ENCODE assay signal across 2 cellular contexts in the genomic region with DNA sequence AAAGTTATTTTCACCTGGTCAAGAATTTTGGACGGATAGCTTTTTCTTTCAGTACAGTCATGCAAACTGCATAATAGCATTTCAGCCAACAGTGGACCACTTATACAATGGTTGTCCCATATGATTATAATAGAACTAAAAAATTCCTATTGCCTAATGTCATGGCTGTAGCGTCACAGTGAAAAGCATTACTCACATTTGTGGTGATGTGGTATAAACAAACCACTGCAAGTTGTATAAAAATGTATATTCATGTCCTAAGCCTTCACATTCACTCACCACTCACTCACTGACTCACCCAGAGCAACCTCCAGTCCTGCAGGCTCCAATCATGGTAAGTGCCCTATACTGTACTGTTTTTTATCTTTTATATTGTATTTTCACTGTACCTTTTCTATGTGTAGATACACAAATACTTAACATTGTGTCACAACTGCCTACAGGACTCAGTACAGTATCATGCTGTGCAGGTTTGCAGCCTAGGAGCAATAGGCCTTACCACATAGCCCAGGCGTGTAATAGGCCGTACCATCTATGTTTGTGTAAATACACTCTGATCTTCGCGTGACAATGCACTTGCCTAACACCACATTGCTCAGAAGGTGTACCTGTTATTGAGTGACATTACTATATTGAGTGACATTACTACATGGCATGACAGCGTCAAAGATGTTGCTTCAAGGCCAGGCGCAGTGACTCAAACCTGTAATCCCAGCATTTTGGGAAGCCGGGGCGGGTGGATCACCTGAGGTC.
A peak's percentile ranks its signal among the peaks of the same experiment; 100 is the strongest.
TF ChIP-seq lines count a peak whose summit lies in the region.

No MANE protein-coding gene starts in this region.

TF ChIP-seq in HEK293, 187 proteins besides CTCF, POLR2A, EP300 and RAD21 (continued from another document and continues in another):
- TF ChIP-seq, protein P1, sequence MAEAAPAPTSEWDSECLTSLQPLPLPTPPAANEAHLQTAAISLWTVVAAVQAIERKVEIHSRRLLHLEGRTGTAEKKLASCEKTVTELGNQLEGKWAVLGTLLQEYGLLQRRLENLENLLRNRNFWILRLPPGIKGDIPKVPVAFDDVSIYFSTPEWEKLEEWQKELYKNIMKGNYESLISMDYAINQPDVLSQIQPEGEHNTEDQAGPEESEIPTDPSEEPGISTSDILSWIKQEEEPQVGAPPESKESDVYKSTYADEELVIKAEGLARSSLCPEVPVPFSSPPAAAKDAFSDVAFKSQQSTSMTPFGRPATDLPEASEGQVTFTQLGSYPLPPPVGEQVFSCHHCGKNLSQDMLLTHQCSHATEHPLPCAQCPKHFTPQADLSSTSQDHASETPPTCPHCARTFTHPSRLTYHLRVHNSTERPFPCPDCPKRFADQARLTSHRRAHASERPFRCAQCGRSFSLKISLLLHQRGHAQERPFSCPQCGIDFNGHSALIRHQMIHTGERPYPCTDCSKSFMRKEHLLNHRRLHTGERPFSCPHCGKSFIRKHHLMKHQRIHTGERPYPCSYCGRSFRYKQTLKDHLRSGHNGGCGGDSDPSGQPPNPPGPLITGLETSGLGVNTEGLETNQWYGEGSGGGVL (tag by site-specific recombination; IDR thresholded peaks at IDR 0.05), result no peak
- TF ChIP-seq ZNF837 (tag by site-specific recombination; IDR thresholded peaks at IDR 0.05), result no peak
- TF ChIP-seq KLF16 (tag by site-specific recombination; IDR thresholded peaks at IDR 0.05), result no peak
- 0 out of 2 replicates have a peak, but pooled peaks have one; percentile 16 for TF ChIP-seq ZNF558 (tag by site-specific recombination; IDR thresholded peaks at IDR 0.05)
- peak; percentile 58; the same call in 1 of the 2 replicates for TF ChIP-seq ZNF664 (tag by site-specific recombination; IDR thresholded peaks at IDR 0.05)
- TF ChIP-seq ZNF2 (tag by site-specific recombination; IDR thresholded peaks at IDR 0.05), result no peak
- no peak for TF ChIP-seq ZNF175 (tag by site-specific recombination; IDR thresholded peaks at IDR 0.05)
- TF ChIP-seq PRDM1 (tag by site-specific recombination; IDR thresholded peaks at IDR 0.05), result no peak
- TF ChIP-seq HOXA7 (CRISPR knock-in tag; IDR thresholded peaks at IDR 0.05; ENCODE audit: borderline replicate concordance), result no peak
- TF ChIP-seq ZNF654 (tag by site-specific recombination; IDR thresholded peaks at IDR 0.05; ENCODE audit: low read depth), result no peak
- TF ChIP-seq OVOL3 (tag by site-specific recombination; IDR thresholded peaks at IDR 0.05), result no peak
- TF ChIP-seq ZNF585B (tag by site-specific recombination; IDR thresholded peaks at IDR 0.05), result peak; percentile 15; the same call in 1 of the 2 replicates
- TF ChIP-seq ZNF138 (tag by site-specific recombination; IDR thresholded peaks at IDR 0.05; ENCODE audit: borderline replicate concordance), result no peak
- TF ChIP-seq GLI4 (tag by site-specific recombination; IDR thresholded peaks at IDR 0.05), result no peak
- TF ChIP-seq HOXD13 (CRISPR knock-in tag; IDR thresholded peaks at IDR 0.05; ENCODE audit: borderline replicate concordance), result no peak
- TF ChIP-seq, protein P2, sequence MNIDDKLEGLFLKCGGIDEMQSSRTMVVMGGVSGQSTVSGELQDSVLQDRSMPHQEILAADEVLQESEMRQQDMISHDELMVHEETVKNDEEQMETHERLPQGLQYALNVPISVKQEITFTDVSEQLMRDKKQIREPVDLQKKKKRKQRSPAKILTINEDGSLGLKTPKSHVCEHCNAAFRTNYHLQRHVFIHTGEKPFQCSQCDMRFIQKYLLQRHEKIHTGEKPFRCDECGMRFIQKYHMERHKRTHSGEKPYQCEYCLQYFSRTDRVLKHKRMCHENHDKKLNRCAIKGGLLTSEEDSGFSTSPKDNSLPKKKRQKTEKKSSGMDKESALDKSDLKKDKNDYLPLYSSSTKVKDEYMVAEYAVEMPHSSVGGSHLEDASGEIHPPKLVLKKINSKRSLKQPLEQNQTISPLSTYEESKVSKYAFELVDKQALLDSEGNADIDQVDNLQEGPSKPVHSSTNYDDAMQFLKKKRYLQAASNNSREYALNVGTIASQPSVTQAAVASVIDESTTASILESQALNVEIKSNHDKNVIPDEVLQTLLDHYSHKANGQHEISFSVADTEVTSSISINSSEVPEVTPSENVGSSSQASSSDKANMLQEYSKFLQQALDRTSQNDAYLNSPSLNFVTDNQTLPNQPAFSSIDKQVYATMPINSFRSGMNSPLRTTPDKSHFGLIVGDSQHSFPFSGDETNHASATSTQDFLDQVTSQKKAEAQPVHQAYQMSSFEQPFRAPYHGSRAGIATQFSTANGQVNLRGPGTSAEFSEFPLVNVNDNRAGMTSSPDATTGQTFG (tag by site-specific recombination; IDR thresholded peaks at IDR 0.05; ENCODE audit: borderline replicate concordance), result no peak
- TF ChIP-seq ZNF449 (tag by site-specific recombination; IDR thresholded peaks at IDR 0.05), result no peak
- TF ChIP-seq ZNF473 (tag by site-specific recombination; IDR thresholded peaks at IDR 0.05), result no peak
- TF ChIP-seq ZSCAN30 (tag by site-specific recombination; IDR thresholded peaks at IDR 0.05), result no peak
- no peak for TF ChIP-seq ZNF510 (tag by site-specific recombination; IDR thresholded peaks at IDR 0.05; ENCODE audit: insufficient replicate concordance)
- no peak for TF ChIP-seq GLI2 (tag by site-specific recombination; IDR thresholded peaks at IDR 0.05; ENCODE audit: borderline replicate concordance, low read depth)

TF ChIP-seq in WTC11, 78 proteins besides CTCF, POLR2A, EP300 and RAD21 (continued from another document):
- TF ChIP-seq, protein P3, sequence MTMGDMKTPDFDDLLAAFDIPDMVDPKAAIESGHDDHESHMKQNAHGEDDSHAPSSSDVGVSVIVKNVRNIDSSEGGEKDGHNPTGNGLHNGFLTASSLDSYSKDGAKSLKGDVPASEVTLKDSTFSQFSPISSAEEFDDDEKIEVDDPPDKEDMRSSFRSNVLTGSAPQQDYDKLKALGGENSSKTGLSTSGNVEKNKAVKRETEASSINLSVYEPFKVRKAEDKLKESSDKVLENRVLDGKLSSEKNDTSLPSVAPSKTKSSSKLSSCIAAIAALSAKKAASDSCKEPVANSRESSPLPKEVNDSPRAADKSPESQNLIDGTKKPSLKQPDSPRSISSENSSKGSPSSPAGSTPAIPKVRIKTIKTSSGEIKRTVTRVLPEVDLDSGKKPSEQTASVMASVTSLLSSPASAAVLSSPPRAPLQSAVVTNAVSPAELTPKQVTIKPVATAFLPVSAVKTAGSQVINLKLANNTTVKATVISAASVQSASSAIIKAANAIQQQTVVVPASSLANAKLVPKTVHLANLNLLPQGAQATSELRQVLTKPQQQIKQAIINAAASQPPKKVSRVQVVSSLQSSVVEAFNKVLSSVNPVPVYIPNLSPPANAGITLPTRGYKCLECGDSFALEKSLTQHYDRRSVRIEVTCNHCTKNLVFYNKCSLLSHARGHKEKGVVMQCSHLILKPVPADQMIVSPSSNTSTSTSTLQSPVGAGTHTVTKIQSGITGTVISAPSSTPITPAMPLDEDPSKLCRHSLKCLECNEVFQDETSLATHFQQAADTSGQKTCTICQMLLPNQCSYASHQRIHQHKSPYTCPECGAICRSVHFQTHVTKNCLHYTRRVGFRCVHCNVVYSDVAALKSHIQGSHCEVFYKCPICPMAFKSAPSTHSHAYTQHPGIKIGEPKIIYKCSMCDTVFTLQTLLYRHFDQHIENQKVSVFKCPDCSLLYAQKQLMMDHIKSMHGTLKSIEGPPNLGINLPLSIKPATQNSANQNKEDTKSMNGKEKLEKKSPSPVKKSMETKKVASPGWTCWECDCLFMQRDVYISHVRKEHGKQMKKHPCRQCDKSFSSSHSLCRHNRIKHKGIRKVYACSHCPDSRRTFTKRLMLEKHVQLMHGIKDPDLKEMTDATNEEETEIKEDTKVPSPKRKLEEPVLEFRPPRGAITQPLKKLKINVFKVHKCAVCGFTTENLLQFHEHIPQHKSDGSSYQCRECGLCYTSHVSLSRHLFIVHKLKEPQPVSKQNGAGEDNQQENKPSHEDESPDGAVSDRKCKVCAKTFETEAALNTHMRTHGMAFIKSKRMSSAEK (CRISPR knock-in tag; IDR thresholded peaks at IDR 0.05; ENCODE audit: borderline replicate concordance), result no peak
- no peak for TF ChIP-seq TEAD4 (CRISPR knock-in tag; IDR thresholded peaks at IDR 0.05)
